Comparison of ENCODE assay signal across 24 cellular contexts in genomic region chr13:112144616-112145220, GRCh38.
"Had no signal": no experiment of that assay in that cellular context is flagged by ENCODE, and none has a peak within 500 bp of the region (broad histone marks: within the 10 kb centered on the region; RNA-seq: fewer than 3 reads in every experiment).

No MANE protein-coding gene starts in this region.

- H3K27ac Mint-ChIP-seq: activated CD4-positive, alpha-beta T cell treated with anti-CD3 and anti-CD28 coated beads for 36 hours; activated naive CD4-positive, alpha-beta T cell treated with anti-CD3 and anti-CD28 coated beads, Interleukin-2, amount 50 U/mL, for 24 hours; natural killer cell; progenitor cell of endocrine pancreas; WTC11 had no signal

- ATAC-seq: activated CD4-positive, alpha-beta T cell treated with anti-CD3 and anti-CD28 coated beads for 36 hours; activated T-cell treated with anti-CD3 and anti-CD28 coated beads, Interleukin-2, amount 50 U/mL, for 4 hours; heart right ventricle; left lung; natural killer cell; WTC11 had no signal

- H3K9me3 Mint-ChIP-seq: activated naive CD4-positive, alpha-beta T cell treated with anti-CD3 and anti-CD28 coated beads, Interleukin-2, amount 50 U/mL, for 24 hours; activated T-cell treated with anti-CD3 and anti-CD28 coated beads, Interleukin-2, amount 50 U/mL, for 4 hours; natural killer cell had no signal

- H3K36me3 Mint-ChIP-seq: activated naive CD4-positive, alpha-beta T cell treated with anti-CD3 and anti-CD28 coated beads, Interleukin-2, amount 50 U/mL, for 24 hours; natural killer cell had no signal

- DNase-seq: activated CD4-positive, alpha-beta T cell treated with anti-CD3 and anti-CD28 coated beads for 36 hours; activated CD4-positive, alpha-beta T cell treated with anti-CD3 and anti-CD28 coated beads, Interleukin-2, amount 50 U/mL, for 4 hours; activated CD8-positive, alpha-beta memory T cell treated with anti-CD3 and anti-CD28 coated beads, Interleukin-2, amount 50 U/mL, for 48 hours; activated gamma-delta T cell; activated T-cell treated with anti-CD3 and anti-CD28 coated beads, Interleukin-2, amount 50 U/mL, for 4 hours; adrenal gland; cerebellar nuclear complex; cortex of kidney; erythroblast; foreskin fibroblast; heart right ventricle; left lung; midbrain; natural killer cell; retina; sigmoid colon; stimulated activated CD4-positive, alpha-beta T cell treated with anti-CD3 and anti-CD28 coated beads, Interleukin-4, amount 100 ng/mL, for 1 hour; stimulated activated naive CD4-positive, alpha-beta T cell treated with Interleukin-2 at 50 U/mL for 16 hours; T-helper 1 cell; T-helper 9 cell; upper lobe of left lung had no signal
